ENCODE assay signal across 1 cellular context in genomic region chr2:234982096-234982834, GRCh38.
TF ChIP-seq lines count a peak whose summit lies in the region.

No MANE protein-coding gene starts in this region.

TF ChIP-seq in H1, 55 proteins besides CTCF, POLR2A, EP300 and RAD21:
- TF ChIP-seq RXRA (IDR thresholded peaks at IDR 0.05; ENCODE audit: insufficient read depth, low read depth, low read length) = no peak
- TF ChIP-seq TAF1 (IDR thresholded peaks at IDR 0.05; ENCODE audit: low read depth, low read length) = no peak
- no peak for TF ChIP-seq TEAD4 (IDR thresholded peaks at IDR 0.05; ENCODE audit: low read depth, low read length)
- TF ChIP-seq BCL11A (IDR thresholded peaks at IDR 0.05; ENCODE audit: low read depth in 2 of 2, low read length in 2 of 2) = no peak
- no peak for TF ChIP-seq JUND (IDR thresholded peaks at IDR 0.05; ENCODE audit: low read length)
- TF ChIP-seq EGR1 (IDR thresholded peaks at IDR 0.05; ENCODE audit: borderline replicate concordance, low read depth, low read length) = no peak
- no peak for TF ChIP-seq SP2 (IDR thresholded peaks at IDR 0.05; ENCODE audit: low read length)
- no peak for TF ChIP-seq HDAC6 (IDR thresholded peaks at IDR 0.05; ENCODE audit: low read depth, low read length)
- TF ChIP-seq HDAC2 (IDR thresholded peaks at IDR 0.05; ENCODE audit: borderline replicate concordance in 1 of 2, low read depth in 2 of 2, low read length in 2 of 2) = no peak
- TF ChIP-seq, protein P1, sequence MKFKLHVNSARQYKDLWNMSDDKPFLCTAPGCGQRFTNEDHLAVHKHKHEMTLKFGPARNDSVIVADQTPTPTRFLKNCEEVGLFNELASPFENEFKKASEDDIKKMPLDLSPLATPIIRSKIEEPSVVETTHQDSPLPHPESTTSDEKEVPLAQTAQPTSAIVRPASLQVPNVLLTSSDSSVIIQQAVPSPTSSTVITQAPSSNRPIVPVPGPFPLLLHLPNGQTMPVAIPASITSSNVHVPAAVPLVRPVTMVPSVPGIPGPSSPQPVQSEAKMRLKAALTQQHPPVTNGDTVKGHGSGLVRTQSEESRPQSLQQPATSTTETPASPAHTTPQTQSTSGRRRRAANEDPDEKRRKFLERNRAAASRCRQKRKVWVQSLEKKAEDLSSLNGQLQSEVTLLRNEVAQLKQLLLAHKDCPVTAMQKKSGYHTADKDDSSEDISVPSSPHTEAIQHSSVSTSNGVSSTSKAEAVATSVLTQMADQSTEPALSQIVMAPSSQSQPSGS (IDR thresholded peaks at IDR 0.05; ENCODE audit: low read length) = no peak
- TF ChIP-seq BRCA1 (IDR thresholded peaks at IDR 0.05; ENCODE audit: low read depth, low read length) = no peak
- no peak for TF ChIP-seq CREB1 (IDR thresholded peaks at IDR 0.05)
- no peak for TF ChIP-seq POU5F1 (IDR thresholded peaks at IDR 0.05; ENCODE audit: low read depth, low read length)
- no peak for TF ChIP-seq RNF2 (IDR thresholded peaks at IDR 0.05; ENCODE audit: borderline replicate concordance, low read depth, low read length, missing control alignments, poor library complexity, severe bottlenecking)
- TF ChIP-seq CTBP2 (IDR thresholded peaks at IDR 0.05; ENCODE audit: borderline replicate concordance, insufficient read depth, insufficient read length, low read length) = no peak
- TF ChIP-seq SP4 (IDR thresholded peaks at IDR 0.05; ENCODE audit: low read length) = no peak
- no peak for TF ChIP-seq CBX8 (IDR thresholded peaks at IDR 0.05; ENCODE audit: borderline replicate concordance, low read depth, low read length)
- no peak for TF ChIP-seq CEBPB (IDR thresholded peaks at IDR 0.05; ENCODE audit: low read depth, low read length)
TF ChIP-seq in H1: peak in this region for 0.
